In the genomic region with DNA sequence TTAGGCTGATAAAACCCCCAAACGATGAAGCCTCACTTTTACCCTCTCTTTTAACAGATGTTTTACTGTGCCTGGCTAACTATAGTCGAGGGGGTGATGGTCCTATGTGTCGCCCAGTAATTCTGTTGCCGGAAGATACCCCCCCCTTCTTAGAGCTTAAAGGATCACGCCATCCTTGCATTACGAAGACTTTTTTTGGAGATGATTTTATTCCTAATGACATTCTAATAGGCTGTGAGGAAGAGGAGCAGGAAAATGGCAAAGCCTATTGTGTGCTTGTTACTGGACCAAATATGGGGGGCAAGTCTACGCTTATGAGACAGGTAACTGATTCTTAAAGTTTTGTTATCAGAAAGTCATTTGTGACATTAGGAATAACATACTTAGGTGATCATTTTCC, we compare ENCODE assay signal across 22 cellular contexts. TPM values are rescaled to one million over a fixed set of nuclear protein-coding genes. Genes with fewer than 3 reads are reported as not detected.
DNase-seq lines count a peak whose midpoint lies in the region; FAIRE-seq and TF ChIP-seq lines count a peak whose summit lies in the region.
"Had no signal": no experiment of that assay in that cellular context is flagged by ENCODE, and none has a peak within 500 bp of the region (broad histone marks: within the 10 kb centered on the region; RNA-seq: fewer than 3 reads in every experiment).

No MANE protein-coding gene starts in this region.

- peaks cover 7% of the 10 kb centered on the region for H3K4me1 Mint-ChIP-seq in activated naive CD4-positive, alpha-beta T cell treated with anti-CD3 and anti-CD28 coated beads, Interleukin-2, amount 50 U/mL, for 24 hours
- peaks cover 6% of the 10 kb centered on the region for H3K4me1 Mint-ChIP-seq in chondrocyte (ENCODE audit: low read depth)
- no peaks in the 10 kb centered on the region for H3K4me1 Mint-ChIP-seq in neural crest cell
- H3K4me1 Mint-ChIP-seq: GM23338 had no signal

- DNase-seq in NCI-H2171 (lab: John Stamatoyannopoulos, UW) (peak; percentile 6), NCI-H2171 treated with DMSO at 0.1 percent for 48 hours (lab: John Stamatoyannopoulos, UW) (no peak), chondrocyte (ENCODE audit: low spot score) (no peak), neural crest cell (ENCODE audit: low read depth, low spot score) (no peak), AG08396 (ENCODE audit: low spot score) (no peak), urothelium cell line (ENCODE audit: low spot score) (no peak)
- DNase-seq in activated naive CD4-positive, alpha-beta T cell treated with Interleukin-2 at 50 U/mL for 16 hours, result no peak
- DNase-seq: Calu3; CD4-positive, alpha-beta memory T cell; HCEC 1CT; KBM-7; NCI-H1105; NCI-H1694 treated with DMSO at 0.1 percent for 48 hours; NCI-H446; NCI-H69; NK-92 treated with Interleukin-12 subunit alpha and Interleukin-12 subunit beta, amount 100 ng/mL, for 24 hours; Peyer's patch had no signal

- peaks cover 55% of the 10 kb centered on the region for H3K36me3 Mint-ChIP-seq in activated naive CD4-positive, alpha-beta T cell treated with anti-CD3 and anti-CD28 coated beads, Interleukin-2, amount 50 U/mL, for 24 hours
- H3K36me3 Mint-ChIP-seq in chondrocyte (ENCODE audit: low read depth) (peaks cover 42% of the 10 kb centered on the region), neural crest cell (ENCODE audit: low read depth) (peaks cover 63% of the 10 kb centered on the region)

- no peak overlapping the region for H3K4me3 Mint-ChIP-seq in activated naive CD4-positive, alpha-beta T cell treated with anti-CD3 and anti-CD28 coated beads, Interleukin-2, amount 50 U/mL, for 24 hours
- H3K4me3 Mint-ChIP-seq in chondrocyte (ENCODE audit: unreplicated experiment) (no peak overlapping the region), neural crest cell (peak overlapping the region; percentile 4)
- H3K4me3 Mint-ChIP-seq: CD4-positive, alpha-beta memory T cell; GM23338 had no signal

- H3K27ac Mint-ChIP-seq in activated naive CD4-positive, alpha-beta T cell treated with anti-CD3 and anti-CD28 coated beads, Interleukin-2, amount 50 U/mL, for 24 hours, result peak overlapping the region; percentile 55
- H3K27ac Mint-ChIP-seq in chondrocyte (ENCODE audit: unreplicated experiment) (peak overlapping the region; percentile 24), neural crest cell (ENCODE audit: unreplicated experiment) (no peak overlapping the region)
- H3K27ac Mint-ChIP-seq: GM23338 had no signal

- FAIRE-seq in urothelium cell line (lab: Jason Lieb, UNC), result no peak
- FAIRE-seq: A204.1, GM12891, GM18507 had no signal

- H3K9me3 Mint-ChIP-seq in activated naive CD4-positive, alpha-beta T cell treated with anti-CD3 and anti-CD28 coated beads, Interleukin-2, amount 50 U/mL, for 24 hours, result peaks cover 7% of the 10 kb centered on the region
- peaks cover 7% of the 10 kb centered on the region for H3K9me3 Mint-ChIP-seq in chondrocyte (ENCODE audit: low read depth)
- peaks cover 5% of the 10 kb centered on the region for H3K9me3 Mint-ChIP-seq in neural crest cell

- no peaks in the 10 kb centered on the region for H3K27me3 Mint-ChIP-seq in activated naive CD4-positive, alpha-beta T cell treated with anti-CD3 and anti-CD28 coated beads, Interleukin-2, amount 50 U/mL, for 24 hours
- H3K27me3 Mint-ChIP-seq in chondrocyte (ENCODE audit: low read depth) (no peaks in the 10 kb centered on the region), neural crest cell (ENCODE audit: low read depth) (peaks cover 2% of the 10 kb centered on the region)
- H3K27me3 Mint-ChIP-seq: CD4-positive, alpha-beta memory T cell had no signal

- TF ChIP-seq CTCF in chondrocyte (IDR thresholded peaks at IDR 0.05) (no peak), neural crest cell (conservative IDR thresholded peaks at IDR 0.05) (no peak)

RNA-seq across cellular contexts. Expression of a gene that starts 20.4 kb away (rescaled TPM):
- total RNA-seq in chondrocyte, result 53.4 to 80.6 TPM (median 59.7 TPM) in 3 replicates
- 213 TPM in 2 replicates for total RNA-seq in neural crest cell
